In genomic region chr10:122632031-122632430, GRCh38 we compare ENCODE assay signal across 27 cellular contexts.
A peak's percentile ranks its signal among the peaks of the same experiment; 100 is the strongest.
DNase-seq lines count a peak whose midpoint lies in the region; TF ChIP-seq lines count a peak whose summit lies in the region.
"Had no signal": no experiment of that assay in that cellular context is flagged by ENCODE, and none has a peak within 500 bp of the region (broad histone marks: within the 10 kb centered on the region; RNA-seq: fewer than 3 reads in every experiment).

No MANE protein-coding gene starts in this region.

- no peak overlapping the region for H3K27ac Mint-ChIP-seq in endodermal cell
- H3K27ac Mint-ChIP-seq: dendritic cell treated with granulocyte-macrophage colony-stimulating factor and Interleukin-4, amounts not matched to agents 40 ng/mL and 50 ng/mL, for 4 days; mesothelial cell of epicardium; stimulated activated memory B cell treated with anti-CD40 and anti-IgM and Interleukin-4, amounts not matched to agents 10 μg/mL and 1 μg/mL and 100 μg/mL, for 72 hours; T-helper 17 cell had no signal

- peaks cover 14% of the 10 kb centered on the region for H3K27me3 Mint-ChIP-seq in endodermal cell (ENCODE audit: insufficient read depth)
- H3K27me3 Mint-ChIP-seq: dendritic cell treated with granulocyte-macrophage colony-stimulating factor and Interleukin-4, amounts not matched to agents 40 ng/mL and 50 ng/mL, for 4 days had no signal

- no peaks in the 10 kb centered on the region for H4K20me1 ChIP-seq in smooth muscle cell (ENCODE audit: low read depth)
- H4K20me1 ChIP-seq: BLaER1 treated with 17β-estradiol and CSF1 and Interleukin-3, amounts not matched to agents 10 nM and 100 nM had no signal

- no peaks in the 10 kb centered on the region for H3K4me1 Mint-ChIP-seq in endodermal cell
- H3K4me1 Mint-ChIP-seq: central memory CD8-positive, alpha-beta T cell; mesothelial cell of epicardium; naive B cell; stimulated activated memory B cell treated with anti-CD40 and anti-IgM and Interleukin-4, amounts not matched to agents 10 μg/mL and 1 μg/mL and 100 μg/mL, for 72 hours; T-helper 17 cell had no signal

- no peaks in the 10 kb centered on the region for H3K79me2 ChIP-seq in smooth muscle cell (ENCODE audit: low read depth)

- DNase-seq in activated effector memory CD4-positive, alpha-beta T cell treated with anti-CD3 and anti-CD28 coated beads, Interleukin-2, amount 50 U/mL, for 16 hours = peak; percentile 36
- no peak for DNase-seq in activated effector memory CD4-positive, alpha-beta T cell treated with Interleukin-2 at 50 U/mL for 16 hours
- peak; percentile 19 for DNase-seq in LHCN-M2 (ENCODE audit: low read depth)
- peak; percentile 34 for DNase-seq in endodermal cell
- DNase-seq in spleen = peak; percentile 56
- DNase-seq in smooth muscle cell (lab: John Stamatoyannopoulos, UW; ENCODE audit: unreplicated experiment) = no peak
- no peak for DNase-seq in T1000 (lab: John Stamatoyannopoulos, UW)
- no peak for DNase-seq in GOT3 (lab: John Stamatoyannopoulos, UW)
- DNase-seq: activated CD4-positive, alpha-beta T cell treated with anti-CD3 and anti-CD28 coated beads, Interleukin-2, amount 50 U/mL, for 48 hours; activated naive CD4-positive, alpha-beta T cell treated with Interleukin-2 at 50 U/mL for 16 hours; activated T-cell treated with anti-CD3 and anti-CD28 coated beads, Interleukin-2, amount 50 U/mL, for 48 hours; DMS79; foreskin fibroblast; IMR-90; naive B cell; NCI-H1930; NCI-H446; T-helper 17 cell; trophoblast cell had no signal

- TF ChIP-seq CTCF in endodermal cell (conservative IDR thresholded peaks at IDR 0.05) = no peak
- no peak for TF ChIP-seq CTCF in spleen (IDR thresholded peaks at IDR 0.05 in 8 of 11, conservative IDR thresholded peaks at IDR 0.05 in 3 of 11)
- TF ChIP-seq CTCF in smooth muscle cell (IDR thresholded peaks at IDR 0.05; ENCODE audit: borderline replicate concordance, insufficient read depth, poor library complexity, severe bottlenecking) = no peak

- H3K9ac ChIP-seq in endodermal cell (ENCODE audit: extremely low read depth, low read length, poor library complexity, severe bottlenecking) (no peak overlapping the region), smooth muscle cell (ENCODE audit: low read depth) (no peak overlapping the region)
- H3K9ac ChIP-seq: BLaER1 treated with 17β-estradiol and CSF1 and Interleukin-3, amounts not matched to agents 10 nM and 100 nM had no signal

- 90 to 92% methylated on average over 5 of the region's 5 CpGs for WGBS in endodermal cell (ENCODE audit: insufficient coverage in 1 of 2, insufficient read length in 1 of 2), 2 experiments
- 68 to 78% (median 77%) methylated on average over 5 of the region's 5 CpGs for WGBS in spleen, 5 donors
- WGBS in smooth muscle cell (ENCODE audit: low lambda C conversion rate) = 100% methylated on average over 3 of the region's 5 CpGs

- no peaks in the 10 kb centered on the region for H3K36me3 Mint-ChIP-seq in endodermal cell (ENCODE audit: low read depth)
- H3K36me3 Mint-ChIP-seq: mesothelial cell of epicardium; naive B cell; stimulated activated memory B cell treated with anti-CD40 and anti-IgM and Interleukin-4, amounts not matched to agents 10 μg/mL and 1 μg/mL and 100 μg/mL, for 72 hours had no signal

- no peak overlapping the region for H3K4me3 Mint-ChIP-seq in endodermal cell
- H3K4me3 Mint-ChIP-seq: central memory CD8-positive, alpha-beta T cell; dendritic cell treated with granulocyte-macrophage colony-stimulating factor and Interleukin-4, amounts not matched to agents 40 ng/mL and 50 ng/mL, for 4 days; mesothelial cell of epicardium; naive B cell; stimulated activated memory B cell treated with anti-CD40 and anti-IgM and Interleukin-4, amounts not matched to agents 10 μg/mL and 1 μg/mL and 100 μg/mL, for 72 hours; T-helper 17 cell had no signal

- H3K4me2 ChIP-seq in smooth muscle cell = no peak overlapping the region
- H3K4me2 ChIP-seq: BLaER1 treated with 17β-estradiol and CSF1 and Interleukin-3, amounts not matched to agents 10 nM and 100 nM had no signal

- TF ChIP-seq POLR2A in spleen (IDR thresholded peaks at IDR 0.05) = no peak

- no peaks in the 10 kb centered on the region for H3K9me3 Mint-ChIP-seq in endodermal cell
- H3K9me3 Mint-ChIP-seq: central memory CD8-positive, alpha-beta T cell; dendritic cell treated with granulocyte-macrophage colony-stimulating factor and Interleukin-4, amounts not matched to agents 40 ng/mL and 50 ng/mL, for 4 days; mesothelial cell of epicardium; stimulated activated memory B cell treated with anti-CD40 and anti-IgM and Interleukin-4, amounts not matched to agents 10 μg/mL and 1 μg/mL and 100 μg/mL, for 72 hours had no signal

- H3K27ac ChIP-seq in endodermal cell (ENCODE audit: low read depth, low read length) = no peak overlapping the region
- no peak overlapping the region for H3K27ac ChIP-seq in spleen
- no peak overlapping the region for H3K27ac ChIP-seq in smooth muscle cell (ENCODE audit: low read depth)
- H3K27ac ChIP-seq: BLaER1 treated with 17β-estradiol and CSF1 and Interleukin-3, amounts not matched to agents 10 nM and 100 nM; esophagus muscularis mucosa; prostate gland; RWPE1 had no signal

- no peaks in the 10 kb centered on the region for H3K36me3 ChIP-seq in endodermal cell (ENCODE audit: control insufficient read depth, insufficient read depth, low read length)
- no peaks in the 10 kb centered on the region for H3K36me3 ChIP-seq in spleen
- H3K36me3 ChIP-seq in smooth muscle cell (ENCODE audit: low read depth) = no peaks in the 10 kb centered on the region
- H3K36me3 ChIP-seq: BLaER1 treated with 17β-estradiol and CSF1 and Interleukin-3, amounts not matched to agents 10 nM and 100 nM; esophagus muscularis mucosa; prostate gland had no signal

- H3K4me3 ChIP-seq in endodermal cell (ENCODE audit: low read length) = no peak overlapping the region
- H3K4me3 ChIP-seq in spleen = no peak overlapping the region
- no peak overlapping the region for H3K4me3 ChIP-seq in smooth muscle cell
- H3K4me3 ChIP-seq: BLaER1 treated with 17β-estradiol and CSF1 and Interleukin-3, amounts not matched to agents 10 nM and 100 nM; esophagus muscularis mucosa; prostate gland had no signal

- H3K4me1 ChIP-seq in endodermal cell (ENCODE audit: control insufficient read depth, insufficient read depth, low read length) = no peaks in the 10 kb centered on the region
- peaks cover 0 to 4% (median 0%) of the 10 kb centered on the region in 6 donors for H3K4me1 ChIP-seq in spleen
- H3K4me1 ChIP-seq in smooth muscle cell (ENCODE audit: low read depth) = no peaks in the 10 kb centered on the region
- H3K4me1 ChIP-seq: BLaER1 treated with 17β-estradiol and CSF1 and Interleukin-3, amounts not matched to agents 10 nM and 100 nM; prostate gland had no signal

- no peaks in the 10 kb centered on the region for H3K27me3 ChIP-seq in endodermal cell (ENCODE audit: control insufficient read depth, insufficient read depth, low read length, poor library complexity, severe bottlenecking)
- H3K27me3 ChIP-seq in spleen (replicated peaks in 1 of 7) = peaks cover 0 to 3% (median 0%) of the 10 kb centered on the region in 7 donors
- no peaks in the 10 kb centered on the region for H3K27me3 ChIP-seq in smooth muscle cell (ENCODE audit: low read depth)
- H3K27me3 ChIP-seq: BLaER1 treated with 17β-estradiol and CSF1 and Interleukin-3, amounts not matched to agents 10 nM and 100 nM had no signal

- H3K9me3 ChIP-seq in endodermal cell (ENCODE audit: control insufficient read depth, low read length) (no peaks in the 10 kb centered on the region), spleen (no peaks in the 10 kb centered on the region), smooth muscle cell (replicated peaks; ENCODE audit: low read depth) (no peaks in the 10 kb centered on the region)
- H3K9me3 ChIP-seq: BLaER1 treated with 17β-estradiol and CSF1 and Interleukin-3, amounts not matched to agents 10 nM and 100 nM; esophagus muscularis mucosa; prostate gland had no signal

- no peak overlapping the region for H2AFZ ChIP-seq in smooth muscle cell (ENCODE audit: low read depth)

- intact Hi-C loops in spleen (cut with DNase I; ENCODE audit: low total_unique reads) = no loop called here

- H3F3A ChIP-seq in smooth muscle cell (ENCODE audit: low read depth) = no peaks in the 10 kb centered on the region

Comparison
In these comparisons a context has a peak if more than half of its experiments do, and no peak if none do; other contexts are left out.
1. DNase-seq: peak in activated effector memory CD4-positive, alpha-beta T cell treated with anti-CD3 and anti-CD28 coated beads, Interleukin-2, amount 50 U/mL, for 16 hours (single experiment), LHCN-M2 (single experiment), endodermal cell (single experiment) and spleen (single experiment); none in activated effector memory CD4-positive, alpha-beta T cell treated with Interleukin-2 at 50 U/mL for 16 hours (single experiment), smooth muscle cell (single experiment), T1000 (single experiment) and GOT3 (single experiment).